ENCODE assay signal across 1 cellular context in genomic region chr15:72197460-72198409, GRCh38.
TF ChIP-seq lines count a peak whose summit lies in the region.

GRAMD2A (minus strand) TSS chr15:72197787.

TF ChIP-seq in IMR-90, 13 proteins besides CTCF, POLR2A, EP300 and RAD21 (continued from another document):
- TF ChIP-seq USF2 (IDR thresholded peaks at IDR 0.05; ENCODE audit: low read depth, low read length) (no peak), CHD1 (IDR thresholded peaks at IDR 0.05; ENCODE audit: low read depth, low read length) (no peak), RFX5 (IDR thresholded peaks at IDR 0.05; ENCODE audit: low read depth, low read length) (no peak), ELK1 (IDR thresholded peaks at IDR 0.05; ENCODE audit: borderline replicate concordance, low read depth, low read length) (no peak)
